Comparison of ENCODE assay signal across 8 cellular contexts in genomic region chr15:68818671-68819450, GRCh38. TPM values are rescaled to one million over a fixed set of nuclear protein-coding genes. Genes with fewer than 3 reads are reported as not detected.
A peak's percentile ranks its signal among the peaks of the same experiment; 100 is the strongest.
DNase-seq lines count a peak whose midpoint lies in the region; ATAC-seq, FAIRE-seq and TF ChIP-seq lines count a peak whose summit lies in the region.

No MANE protein-coding gene starts in this region.

- H3K9ac ChIP-seq in HepG2 (ENCODE audit: insufficient read depth, low read depth, low read length), result peak overlapping the region; percentile 95

- peaks cover 45% of the 10 kb centered on the region for H3K4me1 Mint-ChIP-seq in dendritic cell treated with granulocyte-macrophage colony-stimulating factor and Interleukin-4, amounts not matched to agents 40 ng/mL and 50 ng/mL, for 4 days (ENCODE audit: low read depth)

- intact Hi-C loops in dendritic cell treated with granulocyte-macrophage colony-stimulating factor and Interleukin-4, amounts not matched to agents 40 ng/mL and 50 ng/mL, for 4 days (cut with micrococcal nuclease), result loop anchor here (2.0 to 5.0 kb wide), 2 partner anchors 24 to 37 kb away; no protein-coding TSS in a partner anchor
- intact Hi-C loops in HepG2 (cut with micrococcal nuclease; ENCODE audit: unreplicated experiment), result no loop called here

- peaks cover 41% of the 10 kb centered on the region for H3K4me1 ChIP-seq in HepG2 (ENCODE audit: insufficient read depth, low read length)

- no peaks in the 10 kb centered on the region for H3K9me3 Mint-ChIP-seq in dendritic cell treated with granulocyte-macrophage colony-stimulating factor and Interleukin-4, amounts not matched to agents 40 ng/mL and 50 ng/mL, for 4 days

- H3K36me3 ChIP-seq in WERI-Rb-1, result peaks cover 33% of the 10 kb centered on the region
- peaks cover 0 to 3% of the 10 kb centered on the region in 2 experiments; a peak in 1 of 5 replicates for H3K36me3 ChIP-seq in HepG2 (replicated peaks in 1 of 2; ENCODE audit: control insufficient read depth in 1 of 2, insufficient read depth in 2 of 2, low read length in 2 of 2)

- no peak; a peak in 1 of 4 replicates for TF ChIP-seq POLR2A in HepG2 (IDR thresholded peaks at IDR 0.05; ENCODE audit: insufficient read depth in 1 of 2, low read depth in 2 of 2, low read length in 2 of 2)

- no peaks in the 10 kb centered on the region for H3K27me3 ChIP-seq in WERI-Rb-1 (ENCODE audit: insufficient read depth, low read depth, severe bottlenecking)
- no peaks in the 10 kb centered on the region; a peak in 1 of 5 replicates for H3K27me3 ChIP-seq in HepG2 (ENCODE audit: control insufficient read depth in 1 of 2, insufficient read depth in 2 of 2, low read length in 2 of 2)

- DNase-seq in ELR (ENCODE audit: low read depth) (peak; percentile 57), M059J (ENCODE audit: low read depth) (peak; percentile 60), WERI-Rb-1 (peak; percentile 51), HepG2 (ENCODE audit: low spot score) (peak; percentile 24), occipital lobe (lab: John Stamatoyannopoulos, UW) (no peak)
- peak; percentile 23 for DNase-seq in stimulated activated CD8-positive, alpha-beta memory T cell treated with anti-CD3 and anti-CD28 coated beads, Interleukin-12 subunit alpha, Interleukin-12 subunit beta, amount 100 ng/mL, for 4 hours (ENCODE audit: low read depth)

- no peak overlapping the region for H2AFZ ChIP-seq in HepG2 (ENCODE audit: low read length)

- H3K4me3 Mint-ChIP-seq in dendritic cell treated with granulocyte-macrophage colony-stimulating factor and Interleukin-4, amounts not matched to agents 40 ng/mL and 50 ng/mL, for 4 days, result peak overlapping the region; percentile 99

- ATAC-seq in HepG2 (no peak), HG03095 (IDR thresholded peaks at IDR 0.05; ENCODE audit: unreplicated experiment) (no peak)

- BruUV-seq in HepG2 (replicated peaks; lab: Mats Ljungman, UMichigan), result TSS peak; percentile 49

- H3K36me3 Mint-ChIP-seq in dendritic cell treated with granulocyte-macrophage colony-stimulating factor and Interleukin-4, amounts not matched to agents 40 ng/mL and 50 ng/mL, for 4 days (ENCODE audit: low read depth), result peaks cover 43% of the 10 kb centered on the region

- H3K27ac Mint-ChIP-seq in dendritic cell treated with granulocyte-macrophage colony-stimulating factor and Interleukin-4, amounts not matched to agents 40 ng/mL and 50 ng/mL, for 4 days, result peak overlapping the region; percentile 100

- POLR2A ChIA-PET in HepG2 (lab: Yijun Ruan, JAX), result interaction anchor here (0.7 to 1.7 kb wide), 8 partner anchors 24 to 644 kb away, joined by 3 to 5 read pairs (median 3); partner anchors contain the start of genes FEM1B and RPLP1

- CTCF ChIA-PET in HepG2 (lab: Yijun Ruan, JAX; ENCODE audit: low intra/inter-chr PET ratio, low total read pairs), result no interaction called here

- H3K27ac ChIP-seq in WERI-Rb-1 (peak overlapping the region; percentile 100), HepG2 (ENCODE audit: extremely low read length, insufficient read depth, low read length) (peak overlapping the region; percentile 97)

- TF ChIP-seq CTCF in WERI-Rb-1 (IDR thresholded peaks at IDR 0.05; ENCODE audit: low read depth, low read length) (no peak), HepG2 (CRISPR knock-in tag; IDR thresholded peaks at IDR 0.05) (no peak)

- WGBS in HepG2 (ENCODE audit: low lambda C conversion rate), result 1% methylated on average over 14 of the region's 77 CpGs

- H3K9me3 ChIP-seq in WERI-Rb-1 (ENCODE audit: severe bottlenecking) (no peaks in the 10 kb centered on the region), HepG2 (ENCODE audit: low read length) (no peaks in the 10 kb centered on the region)

- H3K4me3 ChIP-seq in WERI-Rb-1 (ENCODE audit: low read depth, low read length) (peak overlapping the region; percentile 98), HepG2 (replicated peaks in 1 of 3; ENCODE audit: insufficient read depth in 1 of 3, low read depth in 2 of 3, low read length in 3 of 3) (peak overlapping the region; percentile 83 to 100 (median 84))

- in situ Hi-C loops in HepG2 (cut with HindIII; ENCODE audit: extremely low pct_ligation_motif_present, low pct_unique_long_range_greater_than_20kb), result loop anchor here (5.0 to 25.0 kb wide), 2 partner anchors 42 to 643 kb away; partner anchors contain the start of gene RPLP1

- H3K4me2 ChIP-seq in HepG2 (ENCODE audit: low read depth, low read length), result peak overlapping the region; percentile 91

- TF ChIP-seq EP300 in HepG2 (IDR thresholded peaks at IDR 0.05; ENCODE audit: low read depth in 2 of 2, low read length in 2 of 2), result no peak
- no peak for TF ChIP-seq EP300 in HepG2 (CRISPR knock-in tag; IDR thresholded peaks at IDR 0.05; ENCODE audit: borderline replicate concordance)

- H3K27me3 Mint-ChIP-seq in dendritic cell treated with granulocyte-macrophage colony-stimulating factor and Interleukin-4, amounts not matched to agents 40 ng/mL and 50 ng/mL, for 4 days, result no peaks in the 10 kb centered on the region

- peaks cover 77% of the 10 kb centered on the region for H3K79me2 ChIP-seq in HepG2 (ENCODE audit: insufficient read depth, low read length)

- H4K20me1 ChIP-seq in HepG2 (ENCODE audit: insufficient read depth, low read length), result peaks cover 38% of the 10 kb centered on the region

- no peak for TF ChIP-seq RAD21 in HepG2 (CRISPR knock-in tag; IDR thresholded peaks at IDR 0.05)

- FAIRE-seq in HepG2 (lab: Jason Lieb, UNC), result no peak

TF ChIP-seq in HepG2, 621 proteins besides CTCF, POLR2A, EP300 and RAD21 (continues in another document):
- TF ChIP-seq HDAC1 (CRISPR knock-in tag; IDR thresholded peaks at IDR 0.05), result peak; percentile 32; the same call in 1 of the 2 replicates
- 0 out of 2 replicates have a peak, but pooled peaks have one; percentile 15 for TF ChIP-seq ZNF546 (CRISPR knock-in tag; conservative IDR thresholded peaks at IDR 0.05)
- TF ChIP-seq EHMT2 (IDR thresholded peaks at IDR 0.05; ENCODE audit: borderline replicate concordance, low read depth, low read length), result no peak
- TF ChIP-seq, protein P1, sequence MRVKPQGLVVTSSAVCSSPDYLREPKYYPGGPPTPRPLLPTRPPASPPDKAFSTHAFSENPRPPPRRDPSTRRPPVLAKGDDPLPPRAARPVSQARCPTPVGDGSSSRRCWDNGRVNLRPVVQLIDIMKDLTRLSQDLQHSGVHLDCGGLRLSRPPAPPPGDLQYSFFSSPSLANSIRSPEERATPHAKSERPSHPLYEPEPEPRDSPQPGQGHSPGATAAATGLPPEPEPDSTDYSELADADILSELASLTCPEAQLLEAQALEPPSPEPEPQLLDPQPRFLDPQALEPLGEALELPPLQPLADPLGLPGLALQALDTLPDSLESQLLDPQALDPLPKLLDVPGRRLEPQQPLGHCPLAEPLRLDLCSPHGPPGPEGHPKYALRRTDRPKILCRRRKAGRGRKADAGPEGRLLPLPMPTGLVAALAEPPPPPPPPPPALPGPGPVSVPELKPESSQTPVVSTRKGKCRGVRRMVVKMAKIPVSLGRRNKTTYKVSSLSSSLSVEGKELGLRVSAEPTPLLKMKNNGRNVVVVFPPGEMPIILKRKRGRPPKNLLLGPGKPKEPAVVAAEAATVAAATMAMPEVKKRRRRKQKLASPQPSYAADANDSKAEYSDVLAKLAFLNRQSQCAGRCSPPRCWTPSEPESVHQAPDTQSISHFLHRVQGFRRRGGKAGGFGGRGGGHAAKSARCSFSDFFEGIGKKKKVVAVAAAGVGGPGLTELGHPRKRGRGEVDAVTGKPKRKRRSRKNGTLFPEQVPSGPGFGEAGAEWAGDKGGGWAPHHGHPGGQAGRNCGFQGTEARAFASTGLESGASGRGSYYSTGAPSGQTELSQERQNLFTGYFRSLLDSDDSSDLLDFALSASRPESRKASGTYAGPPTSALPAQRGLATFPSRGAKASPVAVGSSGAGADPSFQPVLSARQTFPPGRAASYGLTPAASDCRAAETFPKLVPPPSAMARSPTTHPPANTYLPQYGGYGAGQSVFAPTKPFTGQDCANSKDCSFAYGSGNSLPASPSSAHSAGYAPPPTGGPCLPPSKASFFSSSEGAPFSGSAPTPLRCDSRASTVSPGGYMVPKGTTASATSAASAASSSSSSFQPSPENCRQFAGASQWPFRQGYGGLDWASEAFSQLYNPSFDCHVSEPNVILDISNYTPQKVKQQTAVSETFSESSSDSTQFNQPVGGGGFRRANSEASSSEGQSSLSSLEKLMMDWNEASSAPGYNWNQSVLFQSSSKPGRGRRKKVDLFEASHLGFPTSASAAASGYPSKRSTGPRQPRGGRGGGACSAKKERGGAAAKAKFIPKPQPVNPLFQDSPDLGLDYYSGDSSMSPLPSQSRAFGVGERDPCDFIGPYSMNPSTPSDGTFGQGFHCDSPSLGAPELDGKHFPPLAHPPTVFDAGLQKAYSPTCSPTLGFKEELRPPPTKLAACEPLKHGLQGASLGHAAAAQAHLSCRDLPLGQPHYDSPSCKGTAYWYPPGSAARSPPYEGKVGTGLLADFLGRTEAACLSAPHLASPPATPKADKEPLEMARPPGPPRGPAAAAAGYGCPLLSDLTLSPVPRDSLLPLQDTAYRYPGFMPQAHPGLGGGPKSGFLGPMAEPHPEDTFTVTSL (CRISPR knock-in tag; IDR thresholded peaks at IDR 0.05; ENCODE audit: borderline replicate concordance), result 0 out of 2 replicates have a peak, but pooled peaks have one; percentile 21

RNA-seq across cellular contexts. Expression of gene ANP32A, which starts 1.8 kb away (rescaled TPM):
- total RNA-seq in M059J (2014; rRNA removed; shearing (Covaris generic)), result 102 and 114 TPM in 2 replicates
- total RNA-seq in HepG2 (2016; rRNA removed; fragmentation: Illumina TruSeq; extraction: Trizol), result 206 and 323 TPM in 2 replicates
- total RNA-seq in HepG2 (2016; cell fraction: cytosol; rRNA removed; fragmentation: Illumina TruSeq; extraction: Trizol; ENCODE audit: low read depth), result 20.6 and 23.7 TPM in 2 replicates
- 211 and 312 TPM in 2 replicates for total RNA-seq in HepG2 (2016; cell fraction: insoluble cytoplasmic fraction; rRNA removed; fragmentation: Illumina TruSeq; extraction: Trizol)
- total RNA-seq in HepG2 (2016; cell fraction: membrane; rRNA removed; fragmentation: Illumina TruSeq; extraction: Trizol), result 33.5 and 37.5 TPM in 2 replicates
- 81.8 and 84.7 TPM in 2 replicates for total RNA-seq in HepG2 (2016; cell fraction: nucleus; rRNA removed; fragmentation: Illumina TruSeq; extraction: Trizol)
- 49.3 and 60.6 TPM in 2 replicates for polyA plus RNA-seq in HepG2 (2011; rRNA removed)
- polyA plus RNA-seq in HepG2 (2011; cell fraction: cytosol; rRNA removed), result 28.0 and 36.6 TPM in 2 replicates
- 25.1 and 25.6 TPM in 2 replicates for polyA plus RNA-seq in HepG2 (2011; cell fraction: nucleus; rRNA removed)
- polyA plus RNA-seq in HepG2 (2012), result 144 and 186 TPM in 2 replicates
- polyA plus RNA-seq in HepG2 (2016; cell fraction: cytosol; fragmentation: Illumina TruSeq; extraction: Trizol; ENCODE audit: low read depth), result 21.7 and 22.0 TPM in 2 replicates
- polyA plus RNA-seq in HepG2 (2016; cell fraction: insoluble cytoplasmic fraction; fragmentation: Illumina TruSeq; extraction: Trizol; ENCODE audit: low read depth), result 513 and 558 TPM in 2 replicates
- 26.3 and 31.3 TPM in 2 replicates for polyA plus RNA-seq in HepG2 (2016; cell fraction: membrane; fragmentation: Illumina TruSeq; extraction: Trizol; ENCODE audit: low read depth)
- polyA plus RNA-seq in HepG2 (2016; cell fraction: nucleus; fragmentation: Illumina TruSeq; extraction: Trizol; ENCODE audit: insufficient read depth, low read depth), result 158 and 180 TPM in 2 replicates
- polyA minus RNA-seq in HepG2 (2011; rRNA and poly(A)+ RNA removed; ENCODE audit: low replicate concordance), result 22.9 and 64.5 TPM in 2 replicates
- polyA minus RNA-seq in HepG2 (2011; cell fraction: cytosol; rRNA and poly(A)+ RNA removed), result 29.8 and 35.1 TPM in 2 replicates
- polyA minus RNA-seq in HepG2 (2011; cell fraction: nucleus; rRNA and poly(A)+ RNA removed), result 54.8 and 55.4 TPM in 2 replicates
- 109 TPM for total RNA-seq in occipital lobe
